8 cellular contexts compared by ENCODE assay signal in the genomic region with DNA sequence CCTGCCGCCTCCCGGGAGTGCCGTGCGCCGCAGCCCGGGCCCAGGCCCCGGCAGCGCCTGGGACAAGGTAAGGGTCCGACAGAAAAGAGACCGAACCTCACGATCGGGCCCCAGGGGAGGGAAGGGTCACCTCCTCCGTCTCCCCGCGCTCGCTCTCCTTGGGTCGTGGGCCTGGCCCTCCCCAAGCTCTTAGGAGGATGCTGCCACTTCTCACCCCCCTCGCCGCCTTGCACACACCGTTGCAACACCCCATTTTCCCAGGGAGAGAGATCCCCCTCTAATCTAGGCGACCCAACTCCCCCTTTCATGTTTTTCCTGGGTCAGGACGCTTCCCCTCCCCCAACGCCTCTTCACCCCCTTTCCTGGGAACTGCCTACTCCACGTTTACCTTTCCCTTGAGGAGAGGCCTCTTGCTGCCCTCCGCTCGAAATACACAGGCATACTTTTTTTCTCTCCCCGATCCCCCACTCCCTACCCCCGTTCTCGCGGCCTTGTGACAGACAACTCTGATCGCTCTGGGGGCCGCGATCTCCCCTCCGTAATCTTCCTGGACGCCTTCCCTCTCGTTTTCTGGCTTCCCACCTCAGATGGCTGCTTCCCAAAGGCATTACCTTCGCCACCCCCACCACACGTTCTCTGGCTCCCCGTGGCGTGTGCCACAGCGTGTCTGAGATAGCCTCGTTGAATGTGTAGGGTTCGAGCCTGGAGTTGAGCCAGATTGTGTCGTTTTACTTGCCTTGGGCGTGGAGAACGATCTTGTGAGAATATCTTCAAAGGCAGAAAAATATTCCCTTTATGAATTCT. TPM values are rescaled to one million over a fixed set of nuclear protein-coding genes. Genes with fewer than 3 reads are reported as not detected.
A peak's percentile ranks its signal among the peaks of the same experiment; 100 is the strongest.
DNase-seq lines count a peak whose midpoint lies in the region; ATAC-seq and TF ChIP-seq lines count a peak whose summit lies in the region.

No MANE protein-coding gene starts in this region.

- H3K4me3 Mint-ChIP-seq in CD4-positive, alpha-beta T cell: peak overlapping the region; percentile 97

- H3K4me3 ChIP-seq in HUES48 (ENCODE audit: low read depth, low read length) (peak overlapping the region; percentile 96), WERI-Rb-1 (ENCODE audit: low read depth, low read length) (peak overlapping the region; percentile 78)

- intact Hi-C loops in CD4-positive, alpha-beta T cell (cut with DNase I, micrococcal nuclease): loop anchor here (1.0 to 5.0 kb wide), 7 partner anchors 13 to 534 kb away; partner anchors contain the start of genes ARPC4 (in 1 of the 2), BRPF1 (in 1 of the 2), CRELD1 (in 1 of the 2) and MTMR14 (in 1 of the 2)

- peaks cover 49% of the 10 kb centered on the region for H3K36me3 Mint-ChIP-seq in CD4-positive, alpha-beta T cell (ENCODE audit: low read depth)

- H3K9me3 ChIP-seq in CD4-positive, alpha-beta T cell (ENCODE audit: control insufficient read depth, low read length): no peaks in the 10 kb centered on the region
- H3K9me3 ChIP-seq in HUES48 (ENCODE audit: control insufficient read depth, insufficient read depth, low read length) (no peaks in the 10 kb centered on the region), WERI-Rb-1 (ENCODE audit: severe bottlenecking) (no peaks in the 10 kb centered on the region)

- CTCF ChIA-PET in CD4-positive, alpha-beta T cell (lab: Charles Lee): no interaction called here

- ATAC-seq in CD4-positive, alpha-beta T cell (ENCODE audit: poor library complexity): no peak
- ATAC-seq in left lobe of liver: no peak
- no peak for ATAC-seq in omental fat pad (ENCODE audit: low FRiP score)

- no peaks in the 10 kb centered on the region for H3K27me3 Mint-ChIP-seq in CD4-positive, alpha-beta T cell

- peak overlapping the region; percentile 99 for H3K27ac ChIP-seq in CD4-positive, alpha-beta T cell (ENCODE audit: low read depth, low read length)
- H3K27ac ChIP-seq in HUES48 (ENCODE audit: low read depth, low read length): peak overlapping the region; percentile 100
- H3K27ac ChIP-seq in WERI-Rb-1: peak overlapping the region; percentile 99

- TF ChIP-seq CTCF in CD4-positive, alpha-beta T cell (IDR thresholded peaks at IDR 0.05): no peak
- no peak for TF ChIP-seq CTCF in WERI-Rb-1 (IDR thresholded peaks at IDR 0.05; ENCODE audit: low read depth, low read length)
- TF ChIP-seq CTCF in omental fat pad (IDR thresholded peaks at IDR 0.05): no peak

- H3K36me3 ChIP-seq in HUES48 (ENCODE audit: control insufficient read depth, insufficient read depth, low read length): peaks cover 23% of the 10 kb centered on the region
- H3K36me3 ChIP-seq in WERI-Rb-1: peaks cover 46% of the 10 kb centered on the region

- H3K27me3 ChIP-seq in CD4-positive, alpha-beta T cell (ENCODE audit: control insufficient read depth, insufficient read depth, low read length): no peaks in the 10 kb centered on the region
- H3K27me3 ChIP-seq in HUES48 (ENCODE audit: control insufficient read depth, insufficient read depth, low read length) (no peaks in the 10 kb centered on the region), WERI-Rb-1 (ENCODE audit: insufficient read depth, low read depth, severe bottlenecking) (no peaks in the 10 kb centered on the region)

- H3K9me3 Mint-ChIP-seq in CD4-positive, alpha-beta T cell: no peaks in the 10 kb centered on the region

- peak in 6 of 10 experiments; percentile 13 to 39 (median 14) for DNase-seq in CD4-positive, alpha-beta T cell
- DNase-seq in WERI-Rb-1 (peak; percentile 33), cerebellum (ENCODE audit: low spot score) (peak; percentile 30), left lobe of liver (ENCODE audit: low spot score) (peak; percentile 66), omental fat pad (ENCODE audit: low spot score) (no peak)
- peak; percentile 28 to 29 for DNase-seq in stimulated activated CD4-positive, alpha-beta T cell treated with anti-CD3 and anti-CD28 coated beads, Interleukin-4, amount 100 ng/mL, for 4 hours
- no peak for DNase-seq in activated effector memory CD4-positive, alpha-beta T cell treated with Interleukin-2 at 50 U/mL for 16 hours

- H3K4me1 Mint-ChIP-seq in CD4-positive, alpha-beta T cell (ENCODE audit: low read depth): peaks cover 78% of the 10 kb centered on the region

- peaks cover 38% of the 10 kb centered on the region for H3K4me1 ChIP-seq in HUES48 (ENCODE audit: control insufficient read depth, insufficient read depth, low read length)

- H3K9ac ChIP-seq in HUES48 (ENCODE audit: low read depth, low read length): peak overlapping the region; percentile 98

- POLR2A ChIA-PET in CD4-positive, alpha-beta T cell (lab: Charles Lee): interaction anchor here (0.7 to 7.3 kb wide), 8 partner anchors 10 to 395 kb away, joined by 3 to 209 read pairs (median 24); partner anchors contain the start of genes ARPC4, MTMR14, TADA3 and THUMPD3

- H3K27ac Mint-ChIP-seq in CD4-positive, alpha-beta T cell: peak overlapping the region; percentile 99

RNA-seq across cellular contexts. Expression of gene SETD5, which starts 0.7 kb away (rescaled TPM):
- total RNA-seq in CD4-positive, alpha-beta T cell: 10 to 100 TPM; 58.5 to 67.6 TPM
- 100.0 TPM for total RNA-seq in cerebellum
- 58.4 TPM for total RNA-seq in left lobe of liver
- total RNA-seq in omental fat pad: 100 to 1,000 TPM in 2 of 4 donors, 10 to 100 TPM in 2; 86.4 to 120 (median 99.3) TPM

RNA-seq across cellular contexts. Expression of gene THUMPD3, which starts 35.3 kb away (rescaled TPM):
- 10 to 100 TPM; 74.2 to 78.0 TPM for total RNA-seq in CD4-positive, alpha-beta T cell
- 50.8 TPM for total RNA-seq in cerebellum
- 19.6 TPM for total RNA-seq in left lobe of liver
- total RNA-seq in omental fat pad: 10 to 100 TPM; 17.2 to 30.0 (median 20.2) TPM

Comparison
In these comparisons a context has a peak if more than half of its experiments do, and no peak if none do; other contexts are left out.
1. DNase-seq: peak in CD4-positive, alpha-beta T cell (6 of 10), WERI-Rb-1 (single experiment), cerebellum (single experiment), left lobe of liver (single experiment) and stimulated activated CD4-positive, alpha-beta T cell treated with anti-CD3 and anti-CD28 coated beads, Interleukin-4, amount 100 ng/mL, for 4 hours (2 of 2); none in omental fat pad (single experiment) and activated effector memory CD4-positive, alpha-beta T cell treated with Interleukin-2 at 50 U/mL for 16 hours (single experiment).
2. Peak in every context shown above with its lines, with median percentiles within 50 percentile points of each other: H3K27ac ChIP-seq.